8 cellular contexts compared by ENCODE assay signal in genomic region chr1:151762941-151763921, GRCh38. TPM values are rescaled to one million over a fixed set of nuclear protein-coding genes. Genes with fewer than 3 reads are reported as not detected.
DNase-seq lines count a peak whose midpoint lies in the region; ATAC-seq and TF ChIP-seq lines count a peak whose summit lies in the region.

Gene MRPL9 (minus strand): TSS chr1:151763496. CDS start chr1:151763479, 17 bp downstream.

- peak within 1 kb of the TSS; percentile 83 for H3K4me3 ChIP-seq in lung

- H3K36me3 ChIP-seq in lung (ENCODE audit: control insufficient read depth in 2 of 2, insufficient read depth in 2 of 2, low read length in 2 of 2): peaks cover 11 to 30% of the 10 kb centered on the region in 2 donors

- H3K9me3 ChIP-seq in lung (ENCODE audit: control insufficient read depth in 2 of 2, insufficient read depth in 1 of 2, low read length in 1 of 2): no peaks in the 10 kb centered on the region

- peak within 1 kb of the TSS; percentile 89 to 97 for H3K4me3 Mint-ChIP-seq in CD14-positive monocyte

- peaks cover 32 to 38% of the 10 kb centered on the region in 2 donors for H3K36me3 Mint-ChIP-seq in CD14-positive monocyte

- DNase-seq in CD14-positive monocyte (ENCODE audit: low spot score): peak; percentile 68
- peak; percentile 81 for DNase-seq in HPDE6-E6E7 (ENCODE audit: extremely low spot score)
- DNase-seq in NOMO-1 (lab: John Stamatoyannopoulos, UW; ENCODE audit: unreplicated experiment in 2 of 2): peak; percentile 79 to 81
- peak; percentile 93 for DNase-seq in activated CD8-positive, alpha-beta memory T cell treated with anti-CD3 and anti-CD28 coated beads for 24 hours
- DNase-seq in effector CD8-positive, alpha-beta T cell (lab: John Stamatoyannopoulos, UW): peak; percentile 61
- DNase-seq in lung (ENCODE audit: low spot score): peak; percentile 80
- DNase-seq in stimulated activated CD4-positive, alpha-beta T cell treated with anti-CD3 and anti-CD28 coated beads, TNF-alpha, amount 100 ng/mL, for 24 hours (ENCODE audit: low read depth in 3 of 3): peak; percentile 73 to 83 (median 73)

- H3K27me3 ChIP-seq in lung (ENCODE audit: control insufficient read depth, insufficient read depth): no peaks in the 10 kb centered on the region

- H3K9me3 Mint-ChIP-seq in CD14-positive monocyte: peaks cover 0 to 2% (median 0%) of the 10 kb centered on the region in 7 donors

- H3K27ac Mint-ChIP-seq in CD14-positive monocyte: peak within 1 kb of the TSS; percentile 74 to 88 (median 85)

- peak; percentile 94 for ATAC-seq in GM19438 (IDR thresholded peaks at IDR 0.05; ENCODE audit: low read depth, unreplicated experiment)
- peak; percentile 99 for ATAC-seq in lung (ENCODE audit: insufficient read depth, low FRiP score)

- H3K27me3 Mint-ChIP-seq in CD14-positive monocyte (ENCODE audit: low read depth in 3 of 3): no peaks in the 10 kb centered on the region

- intact Hi-C loops in CD14-positive monocyte (cut with micrococcal nuclease): no loop called here

- peaks cover 2 to 7% of the 10 kb centered on the region in 2 donors for H3K4me1 ChIP-seq in lung (ENCODE audit: control insufficient read depth in 2 of 2, insufficient read depth in 2 of 2, low read length in 2 of 2)

- TF ChIP-seq CTCF in CD14-positive monocyte (IDR thresholded peaks at IDR 0.05) (no peak), lung (IDR thresholded peaks at IDR 0.05; ENCODE audit: control extremely low read depth, extremely low read depth) (no peak)

- H3K4me1 Mint-ChIP-seq in CD14-positive monocyte: peaks cover 23% of the 10 kb centered on the region

- peak within 1 kb of the TSS; percentile 92 to 98 for H3K27ac ChIP-seq in lung (ENCODE audit: low read depth in 1 of 2, low read length in 1 of 2)

- 0 to 1% methylated on average over 68 of the region's 68 CpGs for WGBS in lung, 2 donors

RNA-seq across cellular contexts. Expression of gene MRPL9, which starts in this region (rescaled TPM):
- polyA plus RNA-seq in CD14-positive monocyte (10 to 100 TPM; 56.4 to 56.6 TPM), lung (10 to 100 TPM; 51.0 to 68.1 TPM)
- total RNA-seq in lung: 10 to 100 TPM; 55.6 to 55.7 TPM

Comparison
In these comparisons a context has a peak if more than half of its experiments do, and no peak if none do; other contexts are left out.
1. Peak in every context shown above with its lines: DNase-seq, ATAC-seq, H3K4me3 ChIP-seq and H3K27ac ChIP-seq.